ENCODE assay signal across 31 cellular contexts in genomic region chr7:77566421-77566820, GRCh38. TPM values are rescaled to one million over a fixed set of nuclear protein-coding genes. Genes with fewer than 3 reads are reported as not detected.
A peak's percentile ranks its signal among the peaks of the same experiment; 100 is the strongest.
DNase-seq lines count a peak whose midpoint lies in the region; ATAC-seq, FAIRE-seq and TF ChIP-seq lines count a peak whose summit lies in the region.
"Had no signal": no experiment of that assay in that cellular context is flagged by ENCODE, and none has a peak within 500 bp of the region (broad histone marks: within the 10 kb centered on the region; RNA-seq: fewer than 3 reads in every experiment).

No MANE protein-coding gene starts in this region.

- no peak overlapping the region for H3K4me3 ChIP-seq in HepG2 (replicated peaks in 1 of 3; ENCODE audit: insufficient read depth in 1 of 3, low read depth in 2 of 3, low read length in 3 of 3)
- no peak overlapping the region for H3K4me3 ChIP-seq in right lobe of liver
- no peak overlapping the region for H3K4me3 ChIP-seq in H1 (ENCODE audit: extremely low read depth in 1 of 4, insufficient read depth in 2 of 4, low read depth in 3 of 4, low read length in 4 of 4)
- H3K4me3 ChIP-seq in testis: no peak overlapping the region
- H3K4me3 ChIP-seq in HAP-1: no peak overlapping the region
- H3K4me3 ChIP-seq: adrenal gland, body of pancreas, Peyer's patch, skin epidermis, thyroid gland had no signal

- in situ Hi-C loops in HepG2 (cut with HindIII; ENCODE audit: extremely low pct_ligation_motif_present, low pct_unique_long_range_greater_than_20kb): no loop called here
- in situ Hi-C loops in HAP-1 (cut with MboI; ENCODE audit: low sequenced_read_pairs): no loop called here

- TF ChIP-seq POLR2A in HepG2 (IDR thresholded peaks at IDR 0.05; ENCODE audit: insufficient read depth in 1 of 2, low read depth in 2 of 2, low read length in 2 of 2) (no peak), right lobe of liver (IDR thresholded peaks at IDR 0.05) (no peak), H1 (IDR thresholded peaks at IDR 0.05; ENCODE audit: control extremely low read depth in 1 of 2, low read depth in 2 of 2, low read length in 2 of 2) (no peak), testis (IDR thresholded peaks at IDR 0.05) (no peak)

- POLR2A ChIA-PET in HepG2 (lab: Yijun Ruan, JAX) (no interaction called here), H1 (lab: Charles Lee; ENCODE audit: partially characterized antibody) (interaction anchor here (1.1 to 1.5 kb wide), 2 partner anchors 16 to 21 kb away, joined by 3 read pairs; no protein-coding TSS in a partner anchor)
- POLR2A ChIA-PET in activated CD8-positive, alpha-beta T cell treated with anti-CD3 and anti-CD28 coated beads for 36 hours (lab: Charles Lee): no interaction called here

- TF ChIP-seq RAD21 in HepG2 (CRISPR knock-in tag; IDR thresholded peaks at IDR 0.05) (no peak), H1 (IDR thresholded peaks at IDR 0.05 in 1 of 2, conservative IDR thresholded peaks at IDR 0.05 in 1 of 2; ENCODE audit: low read depth in 2 of 2, low read length in 2 of 2) (no peak)

- WGBS in HepG2 (ENCODE audit: low lambda C conversion rate): 98% methylated on average over 9 of the region's 9 CpGs
- 97% methylated on average over 9 of the region's 9 CpGs for WGBS in right lobe of liver (ENCODE audit: insufficient coverage, low coverage, low lambda C conversion rate, missing lambda C conversion rate)
- WGBS in H1 (ENCODE audit: extremely low coverage in 1 of 2, insufficient coverage in 1 of 2, insufficient read length in 1 of 2, insufficient replicate concordance in 2 of 2, low coverage in 1 of 2, low lambda C conversion rate in 2 of 2, missing lambda C conversion rate in 1 of 2), 2 experiments: 86% methylated on average over 9 of the region's 9 CpGs; no CpG with 5 or more reads in 1 of the 2 experiments
- 89 to 91% methylated on average over 9 of the region's 9 CpGs for WGBS in testis, 2 donors

- intact Hi-C loops in HepG2 (cut with micrococcal nuclease; ENCODE audit: unreplicated experiment): no loop called here
- intact Hi-C loops in right lobe of liver (cut with DNase I): no loop called here
- intact Hi-C loops in natural killer cell (cut with micrococcal nuclease): loop anchor here (1.0 to 2.0 kb wide), 2 partner anchors 18 to 152 kb away; no protein-coding TSS in a partner anchor
- intact Hi-C loops in testis (cut with DNase I; ENCODE audit: low total_unique reads): no loop called here
- intact Hi-C loops in activated CD8-positive, alpha-beta T cell treated with anti-CD3 and anti-CD28 coated beads for 36 hours (cut with micrococcal nuclease): no loop called here

- no TSS peak for BruUV-seq in HepG2 (replicated peaks; lab: Mats Ljungman, UMichigan)

- peak overlapping the region; percentile 87 to 92 for H3K27ac Mint-ChIP-seq in natural killer cell
- H3K27ac Mint-ChIP-seq in activated CD8-positive, alpha-beta T cell treated with anti-CD3 and anti-CD28 coated beads for 36 hours: no peak overlapping the region
- H3K27ac Mint-ChIP-seq: activated CD4-positive, alpha-beta T cell treated with anti-CD3 and anti-CD28 coated beads, Interleukin-2, amount 10 ng/mL, durations not matched to agents 7 days and 5 days; memory B cell; stimulated activated naive CD8-positive, alpha-beta T cell treated with anti-CD3 and anti-CD28 coated beads, Interleukin-15, Interleukin-2, amounts not matched to agents 100 ng/mL and 50 ng/mL, for 24 hours had no signal

- H4K8ac ChIP-seq in H1 (ENCODE audit: extremely low read depth, insufficient read depth, low read length): peak overlapping the region; percentile 14; the same call in 1 of the 2 replicates

- H2BK12ac ChIP-seq in H1 (ENCODE audit: low read depth, low read length): no peak overlapping the region

- peaks cover 88% of the 10 kb centered on the region for H3K79me2 ChIP-seq in HepG2 (ENCODE audit: insufficient read depth, low read length)
- H3K79me2 ChIP-seq in H1 (ENCODE audit: control insufficient read depth in 1 of 2, insufficient read depth in 2 of 2, low read length in 2 of 2): peaks cover 17 to 98% of the 10 kb centered on the region in 2 experiments

- H4K5ac ChIP-seq in H1 (ENCODE audit: insufficient read length, low read depth, low read length): no peak overlapping the region

- no peak overlapping the region for H3K4ac ChIP-seq in H1 (replicated peaks; ENCODE audit: insufficient read length, low read depth, low read length)

- H2BK15ac ChIP-seq in H1 (ENCODE audit: low read length): no peak overlapping the region

- no peak overlapping the region for H2AFZ ChIP-seq in HepG2 (ENCODE audit: low read length)
- H2AFZ ChIP-seq in H1 (ENCODE audit: low read length): no peak overlapping the region

- no peak overlapping the region for H2BK20ac ChIP-seq in H1 (ENCODE audit: low read length)

- ATAC-seq in HepG2 (no peak), right lobe of liver (no peak), natural killer cell (no peak), GM18909 (IDR thresholded peaks at IDR 0.05; ENCODE audit: poor library complexity, unreplicated experiment) (no peak)
- no peak for ATAC-seq in activated CD8-positive, alpha-beta T cell treated with anti-CD3 and anti-CD28 coated beads for 36 hours
- ATAC-seq: body of pancreas had no signal

- H3K4me2 ChIP-seq in HepG2 (ENCODE audit: low read depth, low read length): no peak overlapping the region
- H3K4me2 ChIP-seq in H1 (ENCODE audit: insufficient read depth in 1 of 2, low read depth in 2 of 2, low read length in 2 of 2): no peak overlapping the region
- H3K4me2 ChIP-seq: KMS-11 had no signal

- peak overlapping the region; percentile 90 for H3K4me3 Mint-ChIP-seq in natural killer cell
- H3K4me3 Mint-ChIP-seq in activated CD8-positive, alpha-beta T cell treated with anti-CD3 and anti-CD28 coated beads for 36 hours: no peak overlapping the region
- H3K4me3 Mint-ChIP-seq: activated CD4-positive, alpha-beta T cell treated with anti-CD3 and anti-CD28 coated beads, Interleukin-2, amount 10 ng/mL, durations not matched to agents 7 days and 5 days; memory B cell; stimulated activated naive CD8-positive, alpha-beta T cell treated with anti-CD3 and anti-CD28 coated beads, Interleukin-15, Interleukin-2, amounts not matched to agents 100 ng/mL and 50 ng/mL, for 24 hours had no signal

- FAIRE-seq in HepG2 (lab: Jason Lieb, UNC) (no peak), H1 (lab: Jason Lieb, UNC) (no peak)
- FAIRE-seq: HTR-8/SVneo had no signal

- DNase-seq in HepG2 (ENCODE audit: low spot score): no peak
- no peak for DNase-seq in right lobe of liver
- no peak for DNase-seq in H1 (ENCODE audit: low read depth in 1 of 2, low spot score in 2 of 2)
- DNase-seq in natural killer cell: no peak
- no peak for DNase-seq in testis
- DNase-seq in activated CD8-positive, alpha-beta T cell treated with anti-CD3 and anti-CD28 coated beads for 36 hours: no peak
- DNase-seq in HAP-1 (ENCODE audit: low spot score in 2 of 2): no peak
- DNase-seq: ACHN; activated CD4-positive, alpha-beta T cell treated with anti-CD3 and anti-CD28 coated beads, Interleukin-2, amount 10 ng/mL, durations not matched to agents 7 days and 5 days; activated naive CD4-positive, alpha-beta T cell treated with Interleukin-2 at 50 U/mL for 16 hours; activated T-cell treated with anti-CD3 and anti-CD28 coated beads, Interleukin-2, amount 50 U/mL, for 48 hours; adrenal gland; BE2C; body of pancreas; cerebellar nuclear complex; erythroblast; H7; NCI-H1436; NCI-H2081 treated with DMSO at 0.1 percent for 48 hours; NCI-H446 treated with DMSO at 0.1 percent for 48 hours; occipital lobe; Peyer's patch; SW 1271; T-helper 9 cell; thyroid gland had no signal

- H2AK5ac ChIP-seq in H1 (ENCODE audit: low read depth, low read length): peak overlapping the region; percentile 40; the same call in 1 of the 2 replicates

- no peak overlapping the region for H4K91ac ChIP-seq in H1 (replicated peaks; ENCODE audit: insufficient read length, low read length)

- TF ChIP-seq CTCF in HepG2 (CRISPR knock-in tag; IDR thresholded peaks at IDR 0.05) (no peak), right lobe of liver (IDR thresholded peaks at IDR 0.05) (no peak), H1 (IDR thresholded peaks at IDR 0.05; ENCODE audit: control extremely low read depth in 1 of 3, insufficient read depth in 1 of 3, low read depth in 1 of 3, low read length in 3 of 3) (no peak), natural killer cell (IDR thresholded peaks at IDR 0.05) (no peak), testis (IDR thresholded peaks at IDR 0.05) (no peak)
- TF ChIP-seq CTCF in activated CD8-positive, alpha-beta T cell treated with anti-CD3 and anti-CD28 coated beads for 36 hours (IDR thresholded peaks at IDR 0.05): no peak

- CTCF ChIA-PET in HepG2 (lab: Yijun Ruan, JAX; ENCODE audit: low intra/inter-chr PET ratio, low total read pairs): no interaction called here
- CTCF ChIA-PET in H1 (lab: Charles Lee; ENCODE audit: partially characterized antibody): interaction anchor here (0.7 to 1.4 kb wide), 3 partner anchors 8 to 153 kb away, joined by 3 to 4 read pairs (median 3); no protein-coding TSS in a partner anchor
- CTCF ChIA-PET in activated CD8-positive, alpha-beta T cell treated with anti-CD3 and anti-CD28 coated beads for 36 hours (lab: Charles Lee): no interaction called here

- H3K4me1 Mint-ChIP-seq in natural killer cell: peaks cover 77 to 82% of the 10 kb centered on the region in 2 donors
- H3K4me1 Mint-ChIP-seq in activated CD8-positive, alpha-beta T cell treated with anti-CD3 and anti-CD28 coated beads for 36 hours (ENCODE audit: low read depth): peaks cover 10% of the 10 kb centered on the region

- H3K9ac ChIP-seq in HepG2 (ENCODE audit: insufficient read depth, low read depth, low read length) (no peak overlapping the region), H1 (replicated peaks in 1 of 4; ENCODE audit: extremely low read depth in 1 of 4, low read depth in 3 of 4, low read length in 3 of 4) (no peak overlapping the region)
- H3K9ac ChIP-seq: KMS-11 had no signal

- peaks cover 0 to 13% of the 10 kb centered on the region in 2 experiments; a peak in 2 of 5 replicates for H3K36me3 ChIP-seq in HepG2 (replicated peaks in 1 of 2; ENCODE audit: control insufficient read depth in 1 of 2, insufficient read depth in 2 of 2, low read length in 2 of 2)
- H3K36me3 ChIP-seq in right lobe of liver: no peaks in the 10 kb centered on the region
- H3K36me3 ChIP-seq in H1 (ENCODE audit: control insufficient read depth in 2 of 4, insufficient read depth in 4 of 4, low read length in 3 of 4): no peaks in the 10 kb centered on the region; a peak in 1 of 8 replicates
- no peaks in the 10 kb centered on the region for H3K36me3 ChIP-seq in testis (ENCODE audit: low read depth, missing control alignments)
- no peaks in the 10 kb centered on the region for H3K36me3 ChIP-seq in HAP-1 (replicated peaks)
- H3K36me3 ChIP-seq: Peyer's patch had no signal

- no peak overlapping the region for H3K18ac ChIP-seq in H1 (ENCODE audit: extremely low read depth, low read length)

- no peak for TF ChIP-seq EP300 in HepG2 (IDR thresholded peaks at IDR 0.05; ENCODE audit: low read depth in 2 of 2, low read length in 2 of 2)
- TF ChIP-seq EP300 in HepG2 (CRISPR knock-in tag; IDR thresholded peaks at IDR 0.05; ENCODE audit: borderline replicate concordance): no peak
- TF ChIP-seq EP300 in H1 (IDR thresholded peaks at IDR 0.05; ENCODE audit: borderline replicate concordance in 1 of 2, low read depth in 2 of 2, low read length in 2 of 2): no peak

- H3K23ac ChIP-seq in H1 (ENCODE audit: insufficient read length): no peak overlapping the region

- no peak overlapping the region for H3K27ac ChIP-seq in HepG2 (ENCODE audit: extremely low read length, insufficient read depth, low read length)
- no peak overlapping the region for H3K27ac ChIP-seq in right lobe of liver
- H3K27ac ChIP-seq in H1 (ENCODE audit: low read depth, low read length): no peak overlapping the region
- H3K27ac ChIP-seq in testis: no peak overlapping the region
- H3K27ac ChIP-seq: adrenal gland, body of pancreas, KMS-11, Peyer's patch, thyroid gland had no signal

- H2BK5ac ChIP-seq in H1 (ENCODE audit: low read depth, low read length): no peak overlapping the region

- H3K14ac ChIP-seq in H1 (ENCODE audit: insufficient read length): no peak overlapping the region

- H3K4me1 ChIP-seq in HepG2 (ENCODE audit: insufficient read depth, low read length) (peaks cover 15% of the 10 kb centered on the region), right lobe of liver (no peaks in the 10 kb centered on the region), H1 (replicated peaks in 1 of 4; ENCODE audit: control insufficient read depth in 3 of 4, insufficient read depth in 4 of 4, low read length in 3 of 4) (peaks cover 2 to 4% (median 3%) of the 10 kb centered on the region in 4 experiments; a peak in 5 of 7 replicates), testis (no peaks in the 10 kb centered on the region), HAP-1 (peaks cover 7% of the 10 kb centered on the region)

- H3K27me3 ChIP-seq in HepG2 (ENCODE audit: control insufficient read depth in 1 of 2, insufficient read depth in 2 of 2, low read length in 2 of 2): no peaks in the 10 kb centered on the region
- H3K27me3 ChIP-seq in right lobe of liver: no peaks in the 10 kb centered on the region
- no peaks in the 10 kb centered on the region for H3K27me3 ChIP-seq in H1 (replicated peaks in 1 of 4; ENCODE audit: control insufficient read depth in 3 of 4, extremely low read depth in 1 of 4, insufficient read depth in 3 of 4, low read length in 3 of 4)
- H3K27me3 ChIP-seq in testis: no peaks in the 10 kb centered on the region
- H3K27me3 ChIP-seq in HAP-1 (ENCODE audit: low read depth): no peaks in the 10 kb centered on the region
- H3K27me3 ChIP-seq: adrenal gland, BE2C, body of pancreas, Peyer's patch, thyroid gland had no signal

- no peaks in the 10 kb centered on the region for H3K27me3 Mint-ChIP-seq in natural killer cell (ENCODE audit: low read depth in 2 of 2)
- H3K27me3 Mint-ChIP-seq in activated CD8-positive, alpha-beta T cell treated with anti-CD3 and anti-CD28 coated beads for 36 hours: no peaks in the 10 kb centered on the region
- H3K27me3 Mint-ChIP-seq: activated CD4-positive, alpha-beta T cell treated with anti-CD3 and anti-CD28 coated beads, Interleukin-2, amount 10 ng/mL, durations not matched to agents 7 days and 5 days; memory B cell; stimulated activated naive CD8-positive, alpha-beta T cell treated with anti-CD3 and anti-CD28 coated beads, Interleukin-15, Interleukin-2, amounts not matched to agents 100 ng/mL and 50 ng/mL, for 24 hours had no signal

- no peaks in the 10 kb centered on the region for H3K9me3 Mint-ChIP-seq in natural killer cell
- H3K9me3 Mint-ChIP-seq in activated CD8-positive, alpha-beta T cell treated with anti-CD3 and anti-CD28 coated beads for 36 hours: no peaks in the 10 kb centered on the region
- H3K9me3 Mint-ChIP-seq: activated CD4-positive, alpha-beta T cell treated with anti-CD3 and anti-CD28 coated beads, Interleukin-2, amount 10 ng/mL, durations not matched to agents 7 days and 5 days; memory B cell; stimulated activated naive CD8-positive, alpha-beta T cell treated with anti-CD3 and anti-CD28 coated beads, Interleukin-15, Interleukin-2, amounts not matched to agents 100 ng/mL and 50 ng/mL, for 24 hours had no signal

- no peaks in the 10 kb centered on the region for H3K79me1 ChIP-seq in H1 (ENCODE audit: low read depth, low read length)

- H3K56ac ChIP-seq in H1 (replicated peaks; ENCODE audit: insufficient read length, low read depth, low read length): no peak overlapping the region

- H3K9me3 ChIP-seq in HepG2 (ENCODE audit: low read length) (no peaks in the 10 kb centered on the region), right lobe of liver (no peaks in the 10 kb centered on the region), H1 (ENCODE audit: insufficient read depth in 2 of 2, low read depth in 1 of 2, low read length in 1 of 2) (no peaks in the 10 kb centered on the region), testis (no peaks in the 10 kb centered on the region), HAP-1 (no peaks in the 10 kb centered on the region)
- H3K9me3 ChIP-seq: adrenal gland, BE2C, body of pancreas, Peyer's patch, thyroid gland had no signal

- no peaks in the 10 kb centered on the region for H3K23me2 ChIP-seq in H1 (ENCODE audit: low read depth, low read length)

- H3K36me3 Mint-ChIP-seq in natural killer cell: no peaks in the 10 kb centered on the region
- no peaks in the 10 kb centered on the region for H3K36me3 Mint-ChIP-seq in activated CD8-positive, alpha-beta T cell treated with anti-CD3 and anti-CD28 coated beads for 36 hours (ENCODE audit: low read depth)
- H3K36me3 Mint-ChIP-seq: memory B cell had no signal

- no peak overlapping the region for H2BK120ac ChIP-seq in H1 (replicated peaks; ENCODE audit: low read depth, low read length)

- peaks cover 47% of the 10 kb centered on the region for H4K20me1 ChIP-seq in HepG2 (ENCODE audit: insufficient read depth, low read length)
- H4K20me1 ChIP-seq in H1 (replicated peaks in 1 of 2; ENCODE audit: control insufficient read depth in 1 of 2, insufficient read depth in 2 of 2, low read length in 2 of 2): peaks cover 8 to 12% of the 10 kb centered on the region in 2 experiments

RNA-seq across cellular contexts. Expression of gene PTPN12, which starts 29.3 kb away (rescaled TPM):
- total RNA-seq in HepG2 (2016; rRNA removed; fragmentation: Illumina TruSeq; extraction: Trizol): 22.9 and 35.3 TPM in 2 replicates
- 32.8 and 40.0 TPM in 2 replicates for total RNA-seq in HepG2 (2016; cell fraction: cytosol; rRNA removed; fragmentation: Illumina TruSeq; extraction: Trizol; ENCODE audit: low read depth)
- 19.5 and 36.3 TPM in 2 replicates for total RNA-seq in HepG2 (2016; cell fraction: insoluble cytoplasmic fraction; rRNA removed; fragmentation: Illumina TruSeq; extraction: Trizol)
- 48.8 and 51.3 TPM in 2 replicates for total RNA-seq in HepG2 (2016; cell fraction: membrane; rRNA removed; fragmentation: Illumina TruSeq; extraction: Trizol)
- total RNA-seq in HepG2 (2016; cell fraction: nucleus; rRNA removed; fragmentation: Illumina TruSeq; extraction: Trizol): 44.6 and 48.2 TPM in 2 replicates
- polyA plus RNA-seq in HepG2 (2011; rRNA removed): 56.7 and 56.8 TPM in 2 replicates
- 27.3 and 39.9 TPM in 2 replicates for polyA plus RNA-seq in HepG2 (2011; cell fraction: cytosol; rRNA removed)
- 34.8 and 39.2 TPM in 2 replicates for polyA plus RNA-seq in HepG2 (2011; cell fraction: nucleus; rRNA removed)
- 65.6 and 74.1 TPM in 2 replicates for polyA plus RNA-seq in HepG2 (2012)
- polyA plus RNA-seq in HepG2 (2016; cell fraction: cytosol; fragmentation: Illumina TruSeq; extraction: Trizol; ENCODE audit: low read depth): 16.9 and 18.5 TPM in 2 replicates
- polyA plus RNA-seq in HepG2 (2016; cell fraction: insoluble cytoplasmic fraction; fragmentation: Illumina TruSeq; extraction: Trizol; ENCODE audit: low read depth): 69.5 and 80.0 TPM in 2 replicates
- 53.8 and 63.6 TPM in 2 replicates for polyA plus RNA-seq in HepG2 (2016; cell fraction: membrane; fragmentation: Illumina TruSeq; extraction: Trizol; ENCODE audit: low read depth)
- polyA plus RNA-seq in HepG2 (2016; cell fraction: nucleus; fragmentation: Illumina TruSeq; extraction: Trizol; ENCODE audit: insufficient read depth, low read depth): 74.8 and 90.6 TPM in 2 replicates
- 18.1 and 19.2 TPM in 2 replicates for polyA minus RNA-seq in HepG2 (2011; rRNA and poly(A)+ RNA removed; ENCODE audit: low replicate concordance)
- 20.2 and 25.3 TPM in 2 replicates for polyA minus RNA-seq in HepG2 (2011; cell fraction: cytosol; rRNA and poly(A)+ RNA removed)
- 88.3 and 89.4 TPM in 2 replicates for polyA minus RNA-seq in HepG2 (2011; cell fraction: nucleus; rRNA and poly(A)+ RNA removed)
- 10 to 100 TPM; 14.8 to 44.0 (median 27.3) TPM for total RNA-seq in right lobe of liver
- 111 and 132 TPM in 2 replicates for total RNA-seq in H1 (2021; fragmentation: NEBNext Ultra II Directional; extraction: Animal tissue kit (Norgen Biotek cat#: 25700))
- polyA plus RNA-seq in H1 (2011; rRNA removed): 23.6 and 39.7 TPM in 2 replicates
- 44.2 TPM for polyA plus RNA-seq in H1 (2011; cell fraction: cytosol; rRNA removed)
- polyA plus RNA-seq in H1 (2011; cell fraction: nucleus; rRNA removed): 56.9 TPM
- polyA plus RNA-seq in H1 (2012, experiment 1 of 2): 49.6 to 93.0 TPM (median 65.3 TPM) in 4 replicates
- polyA plus RNA-seq in H1 (2012, experiment 2 of 2): 6.2 TPM
- polyA plus RNA-seq in H1 (2013, experiment 1 of 2): 108 TPM
- 107 TPM for polyA plus RNA-seq in H1 (2013, experiment 2 of 2)
- polyA minus RNA-seq in H1 (2011; rRNA and poly(A)+ RNA removed): 81.9 and 133 TPM in 2 replicates
- polyA minus RNA-seq in H1 (2011; cell fraction: cytosol; rRNA and poly(A)+ RNA removed): 36.1 TPM
- 126 TPM for polyA minus RNA-seq in H1 (2011; cell fraction: nucleus; rRNA and poly(A)+ RNA removed)
- 100 to 1,000 TPM; 261 to 396 (median 263) TPM for total RNA-seq in natural killer cell
- total RNA-seq in testis: 10 to 100 TPM; 82.5 to 86.5 TPM
- 36.7 TPM for polyA plus RNA-seq in testis (ENCODE audit: insufficient read depth, low read depth, low replicate concordance)
- total RNA-seq in activated CD8-positive, alpha-beta T cell treated with anti-CD3 and anti-CD28 coated beads for 36 hours: 10 to 100 TPM in 1 of 2 experiments, 1 to 10 TPM in 1; 8.1 to 10.0 TPM
